ENCODE assay signal across 27 cellular contexts in genomic region chr2:222869252-222869560, GRCh38. TPM values are rescaled to one million over a fixed set of nuclear protein-coding genes. Genes with fewer than 3 reads are reported as not detected.
DNase-seq lines count a peak whose midpoint lies in the region; ATAC-seq and TF ChIP-seq lines count a peak whose summit lies in the region.
"Had no signal": no experiment of that assay in that cellular context is flagged by ENCODE, and none has a peak within 500 bp of the region (broad histone marks: within the 10 kb centered on the region; RNA-seq: fewer than 3 reads in every experiment).

No MANE protein-coding gene starts in this region.

- no peak overlapping the region for H2BK120ac ChIP-seq in H9 (ENCODE audit: low read depth, low read length, poor library complexity, severe bottlenecking)

- H3K4me1 Mint-ChIP-seq in GM23338, result peaks cover 12% of the 10 kb centered on the region
- peaks cover 6 to 15% of the 10 kb centered on the region in 2 experiments for H3K4me1 Mint-ChIP-seq in H9

- no peak overlapping the region for H3K23ac ChIP-seq in H9 (ENCODE audit: insufficient read length, low read depth, low read length)

- no peak overlapping the region for H3K27ac ChIP-seq in GM23338 (ENCODE audit: low read depth)
- H3K27ac ChIP-seq in psoas muscle, result peak overlapping the region; percentile 59
- H3K27ac ChIP-seq in H9 (ENCODE audit: insufficient read length, low read depth, low read length), result no peak overlapping the region
- H3K27ac ChIP-seq: cardiac muscle cell, hepatocyte, skin epidermis, upper lobe of left lung had no signal

- H3K4me1 ChIP-seq in GM23338 (ENCODE audit: insufficient read depth), result peaks cover 66% of the 10 kb centered on the region
- H3K4me1 ChIP-seq in psoas muscle, result peaks cover 65% of the 10 kb centered on the region
- H3K4me1 ChIP-seq in H9 (ENCODE audit: insufficient read depth, low read length), result peaks cover 21% of the 10 kb centered on the region

- H4K5ac ChIP-seq in H9 (ENCODE audit: insufficient read length, low read depth, low read length), result no peak overlapping the region

- no peak overlapping the region for H3K56ac ChIP-seq in H9 (ENCODE audit: insufficient read length, low read depth, low read length)

- 0 out of 2 replicates have a peak overlapping the region, but pooled peaks have one; percentile 49 for H3K4me2 ChIP-seq in GM23338
- no peak overlapping the region for H3K4me2 ChIP-seq in H9 (ENCODE audit: insufficient read depth, insufficient read length, low read length)
- H3K4me2 ChIP-seq: hepatocyte had no signal

- H3K27me3 Mint-ChIP-seq in GM23338 (ENCODE audit: insufficient read depth, low read depth, poor library complexity) (no peaks in the 10 kb centered on the region), H9 (ENCODE audit: low read depth) (no peaks in the 10 kb centered on the region)
- H3K27me3 Mint-ChIP-seq: activated CD4-positive, alpha-beta T cell treated with anti-CD3 and anti-CD28 coated beads, Interleukin-2, amount 10 ng/mL, durations not matched to agents 24 days and 14 days; activated naive CD8-positive, alpha-beta T cell; activated T-cell treated with anti-CD3 and anti-CD28 coated beads, Interleukin-2, amount 50 U/mL, for 24 hours had no signal

- H3K9me3 Mint-ChIP-seq in GM23338 (no peaks in the 10 kb centered on the region), H9 (no peaks in the 10 kb centered on the region)
- H3K9me3 Mint-ChIP-seq: activated CD4-positive, alpha-beta T cell treated with anti-CD3 and anti-CD28 coated beads, Interleukin-2, amount 10 ng/mL, durations not matched to agents 24 days and 14 days; activated T-cell treated with anti-CD3 and anti-CD28 coated beads, Interleukin-2, amount 50 U/mL, for 24 hours; CD14-positive monocyte; nephron; T-helper 2 cell treated with Interferon-gamma antibody and Interleukin-4, amounts not matched to agents 5 μg/mL and 100 μg/mL, for 36 hours had no signal

- no peak overlapping the region for H3T11ph ChIP-seq in H9 (ENCODE audit: low read length)

- H3K14ac ChIP-seq in H9 (ENCODE audit: insufficient read depth, low read length), result no peak overlapping the region

- no peak for TF ChIP-seq CTCF in GM23338 (conservative IDR thresholded peaks at IDR 0.05; ENCODE audit: low read depth in 2 of 2)
- no peak for TF ChIP-seq CTCF in NB4 (IDR thresholded peaks at IDR 0.05; ENCODE audit: low read depth, low read length)
- no peak for TF ChIP-seq CTCF in psoas muscle (IDR thresholded peaks at IDR 0.05)
- TF ChIP-seq CTCF in H9 (conservative IDR thresholded peaks at IDR 0.05), result no peak

- no peak overlapping the region for H4K8ac ChIP-seq in H9 (replicated peaks; ENCODE audit: insufficient read length, low read depth, low read length)

- H3K36me3 Mint-ChIP-seq in GM23338 (ENCODE audit: low read depth) (no peaks in the 10 kb centered on the region), H9 (ENCODE audit: insufficient read depth in 1 of 3, low read depth in 3 of 3) (peaks cover 0 to 3% (median 0%) of the 10 kb centered on the region in 3 experiments; a peak in 2 of 7 replicates)
- H3K36me3 Mint-ChIP-seq: activated naive CD8-positive, alpha-beta T cell; CD14-positive monocyte had no signal

- H3K36me3 ChIP-seq in GM23338 (ENCODE audit: insufficient read depth), result no peaks in the 10 kb centered on the region
- H3K36me3 ChIP-seq in psoas muscle (ENCODE audit: insufficient read depth in 1 of 2, low read depth in 1 of 2), result no peaks in the 10 kb centered on the region
- H3K36me3 ChIP-seq: cardiac muscle cell, upper lobe of left lung had no signal

- no peaks in the 10 kb centered on the region for H3K9me3 ChIP-seq in psoas muscle
- H3K9me3 ChIP-seq in H9 (ENCODE audit: control insufficient read depth, low read depth, low read length), result no peaks in the 10 kb centered on the region
- H3K9me3 ChIP-seq: upper lobe of left lung had no signal

- no peak overlapping the region for H3K4me3 Mint-ChIP-seq in GM23338
- H3K4me3 Mint-ChIP-seq in H9, result no peak overlapping the region
- H3K4me3 Mint-ChIP-seq: activated CD4-positive, alpha-beta T cell treated with anti-CD3 and anti-CD28 coated beads, Interleukin-2, amount 10 ng/mL, durations not matched to agents 24 days and 14 days; activated naive CD8-positive, alpha-beta T cell; activated T-cell treated with anti-CD3 and anti-CD28 coated beads, Interleukin-2, amount 50 U/mL, for 24 hours; CD14-positive monocyte; nephron; T-helper 2 cell treated with Interferon-gamma antibody and Interleukin-4, amounts not matched to agents 5 μg/mL and 100 μg/mL, for 36 hours had no signal

- H3K27me3 ChIP-seq in GM23338 (ENCODE audit: insufficient read depth) (no peaks in the 10 kb centered on the region), psoas muscle (ENCODE audit: insufficient read depth in 3 of 3, low read length in 2 of 3) (no peaks in the 10 kb centered on the region), H9 (ENCODE audit: insufficient read depth, low read length) (no peaks in the 10 kb centered on the region)
- H3K27me3 ChIP-seq: cardiac muscle cell, hepatocyte, upper lobe of left lung had no signal

- H2BK20ac ChIP-seq in H9 (ENCODE audit: low read depth, low read length, poor library complexity, severe bottlenecking), result no peak overlapping the region

- no peak overlapping the region for H3K9ac ChIP-seq in H9 (ENCODE audit: extremely low read depth, insufficient read length, low read length)

- H3K4me3 ChIP-seq in GM23338 (no peak overlapping the region), NB4 (ENCODE audit: low read depth, low read length) (no peak overlapping the region), psoas muscle (no peak overlapping the region)
- H3K4me3 ChIP-seq: cardiac muscle cell, hepatocyte, K562, skin epidermis, upper lobe of left lung had no signal

- no peak overlapping the region for H2AFZ ChIP-seq in GM23338
- H2AFZ ChIP-seq in H9 (ENCODE audit: low read length), result no peak overlapping the region
- H2AFZ ChIP-seq: hepatocyte had no signal

- H4K91ac ChIP-seq in H9 (ENCODE audit: insufficient read length, low read depth, low read length), result no peak overlapping the region

- intact Hi-C loops in psoas muscle (cut with DNase I), result no loop called here

- no peak overlapping the region for H2AK5ac ChIP-seq in H9 (ENCODE audit: insufficient read length, low read length)

- H3F3A ChIP-seq in GM23338 (replicated peaks; ENCODE audit: low read depth), result no peaks in the 10 kb centered on the region

- H3K4ac ChIP-seq in H9 (ENCODE audit: low read depth, low read length), result no peak overlapping the region

- H3K79me1 ChIP-seq in H9 (ENCODE audit: insufficient read depth, low read depth, low read length, poor library complexity, severe bottlenecking), result peaks cover 15% of the 10 kb centered on the region

- peaks cover 67% of the 10 kb centered on the region for H4K20me1 ChIP-seq in GM23338 (replicated peaks; ENCODE audit: insufficient read depth)
- H4K20me1 ChIP-seq in H9 (ENCODE audit: control insufficient read depth, insufficient read depth, insufficient read length), result no peaks in the 10 kb centered on the region

- H3K27ac Mint-ChIP-seq in GM23338 (no peak overlapping the region), H9 (no peak overlapping the region)
- H3K27ac Mint-ChIP-seq: activated CD4-positive, alpha-beta T cell treated with anti-CD3 and anti-CD28 coated beads, Interleukin-2, amount 10 ng/mL, durations not matched to agents 24 days and 14 days; activated naive CD8-positive, alpha-beta T cell; activated T-cell treated with anti-CD3 and anti-CD28 coated beads, Interleukin-2, amount 50 U/mL, for 24 hours; nephron; T-helper 2 cell treated with Interferon-gamma antibody and Interleukin-4, amounts not matched to agents 5 μg/mL and 100 μg/mL, for 36 hours had no signal

- H2BK12ac ChIP-seq in H9 (ENCODE audit: insufficient read length, low read depth, low read length), result no peak overlapping the region

- no peaks in the 10 kb centered on the region for H3K9me2 ChIP-seq in GM23338 (ENCODE audit: insufficient read depth)

- H2BK5ac ChIP-seq in H9 (ENCODE audit: insufficient read length, low read length), result no peak overlapping the region

- H3K79me2 ChIP-seq in GM23338 (replicated peaks; ENCODE audit: insufficient read depth) (peaks cover 99% of the 10 kb centered on the region), H9 (ENCODE audit: insufficient read depth, low read length) (peaks cover 65% of the 10 kb centered on the region)

- H3K23me2 ChIP-seq in H9 (ENCODE audit: insufficient read length, low read depth, low read length, poor library complexity, severe bottlenecking), result no peaks in the 10 kb centered on the region

- H2BK15ac ChIP-seq in H9 (ENCODE audit: low read depth, low read length), result no peak overlapping the region

- no peak for ATAC-seq in GM23338
- ATAC-seq in psoas muscle, result no peak
- ATAC-seq: K562, left colon, Right ventricle myocardium inferior had no signal

- DNase-seq in GM23338 (ENCODE audit: low spot score) (no peak), NB4 (ENCODE audit: low read depth) (peak; percentile 57), SKM-1 (lab: John Stamatoyannopoulos, UW; ENCODE audit: unreplicated experiment) (peak; percentile 80), psoas muscle (no peak), H9 (no peak), iPS-NIHi11 (ENCODE audit: low spot score) (no peak), activated T-cell treated with anti-CD3 and anti-CD28 coated beads for 4 hours (no peak)
- DNase-seq: activated CD4-positive, alpha-beta T cell treated with anti-CD3 and anti-CD28 coated beads, Interleukin-2, amount 10 ng/mL, durations not matched to agents 24 days and 14 days; activated effector memory CD4-positive, alpha-beta T cell treated with anti-CD3 and anti-CD28 coated beads, Interleukin-2, amount 50 U/mL, for 16 hours; activated T-cell treated with anti-CD3 and anti-CD28 coated beads, Interleukin-2, amount 50 U/mL, for 24 hours; aorta; DND-41; left colon; MM.1S; NCI-H82; retina; stimulated activated naive CD4-positive, alpha-beta T cell; upper lobe of left lung had no signal

- H3K18ac ChIP-seq in H9 (ENCODE audit: insufficient read length, low read depth, low read length), result no peak overlapping the region

- TF ChIP-seq POLR2A in NB4 (IDR thresholded peaks at IDR 0.05; ENCODE audit: extremely low read depth, insufficient read length), result no peak

TF ChIP-seq in GM23338, 12 proteins besides CTCF, POLR2A, EP300 and RAD21 (continues in another document):
- TF ChIP-seq ETS1 (IDR thresholded peaks at IDR 0.05), result no peak
- no peak for TF ChIP-seq EZH2 (IDR thresholded peaks at IDR 0.05; ENCODE audit: low read depth, unreplicated experiment)

RNA-seq across cellular contexts. Expression of gene ACSL3, which starts 8.4 kb away (rescaled TPM):
- total RNA-seq in GM23338 (2014; rRNA removed; shearing (Covaris generic)), result 130 and 132 TPM in 2 replicates
- polyA plus RNA-seq in GM23338 (2016; fragmentation: Nextera tagmentation; extraction: Ambion mirVana) (50.4 and 55.3 TPM in 2 replicates), psoas muscle (10 to 100 TPM; 13.5 to 33.4 (median 21.9) TPM)
- total RNA-seq in psoas muscle (100 to 1,000 TPM in 1 of 4 donors, 10 to 100 TPM in 3; 25.3 to 136 (median 46.4) TPM), H9 (2021) (60.9 and 62.7 TPM in 2 replicates)

Comparison
In these comparisons a context has a peak if more than half of its experiments do, and no peak if none do; other contexts are left out.
1. DNase-seq: peak in NB4 (single experiment) and SKM-1 (single experiment); none in GM23338 (single experiment), psoas muscle (0 of 2), H9 (single experiment), iPS-NIHi11 (single experiment) and activated T-cell treated with anti-CD3 and anti-CD28 coated beads for 4 hours (single experiment).